ENCODE assay signal across 1 cellular context in genomic region chr1:15848929-15849774, GRCh38.
TF ChIP-seq lines count a peak whose summit lies in the region.

No MANE protein-coding gene starts in this region.

TF ChIP-seq in HepG2, 621 proteins besides CTCF, POLR2A, EP300 and RAD21 (continued from another document and continues in another):
- TF ChIP-seq PRDM4 (CRISPR knock-in tag; IDR thresholded peaks at IDR 0.05; ENCODE audit: borderline replicate concordance) (no peak), MAX (IDR thresholded peaks at IDR 0.05) (peak; percentile 58; the same call in 1 of the 2 replicates), ZNF83 (CRISPR knock-in tag; IDR thresholded peaks at IDR 0.05; ENCODE audit: borderline replicate concordance) (no peak), ZNF468 (CRISPR knock-in tag; IDR thresholded peaks at IDR 0.05) (no peak), NR2F6 (IDR thresholded peaks at IDR 0.05) (peak; percentile 27; the same call in 1 of the 2 replicates), NR2F6 (CRISPR knock-in tag; IDR thresholded peaks at IDR 0.05) (0 out of 2 replicates have a peak, but pooled peaks have one; percentile 39), ZFP1 (CRISPR knock-in tag; IDR thresholded peaks at IDR 0.05) (no peak), ZNF567 (CRISPR knock-in tag; IDR thresholded peaks at IDR 0.05; ENCODE audit: borderline replicate concordance) (no peak), SPEN (CRISPR knock-in tag; IDR thresholded peaks at IDR 0.05; ENCODE audit: low read depth) (peak; percentile 98; the same call in 1 of the 2 replicates), ZNF850 (CRISPR knock-in tag; conservative IDR thresholded peaks at IDR 0.05) (no peak), ZNF639 (CRISPR knock-in tag; conservative IDR thresholded peaks at IDR 0.05) (0 out of 2 replicates have a peak, but pooled peaks have one; percentile 21), CERS6 (CRISPR knock-in tag; IDR thresholded peaks at IDR 0.05) (no peak), PHF8 (CRISPR knock-in tag; IDR thresholded peaks at IDR 0.05) (peak; percentile 9), ZNF709 (CRISPR knock-in tag; IDR thresholded peaks at IDR 0.05) (peak; percentile 14; the same call in 1 of the 2 replicates), ATF7-NPFF (CRISPR knock-in tag; IDR thresholded peaks at IDR 0.05; ENCODE audit: low read depth) (no peak), ATRX (CRISPR knock-in tag; IDR thresholded peaks at IDR 0.05; ENCODE audit: borderline replicate concordance) (no peak), ZNF543 (CRISPR knock-in tag; IDR thresholded peaks at IDR 0.05) (no peak), PRPF4 (IDR thresholded peaks at IDR 0.05; ENCODE audit: low read depth, low read length, poor library complexity, severe bottlenecking) (no peak), ZNF761 (CRISPR knock-in tag; conservative IDR thresholded peaks at IDR 0.05) (0 out of 2 replicates have a peak, but pooled peaks have one; percentile 40), ZNF33A (CRISPR knock-in tag; IDR thresholded peaks at IDR 0.05; ENCODE audit: borderline replicate concordance) (no peak), TRAFD1 (CRISPR knock-in tag; IDR thresholded peaks at IDR 0.05; ENCODE audit: borderline replicate concordance) (no peak; the same call in 1 of the 2 replicates), GMEB1 (CRISPR knock-in tag; IDR thresholded peaks at IDR 0.05; ENCODE audit: borderline replicate concordance) (peak; percentile 42; the same call in 1 of the 2 replicates), HNRNPK (IDR thresholded peaks at IDR 0.05; ENCODE audit: low read depth, low read length, poor library complexity, severe bottlenecking) (no peak), GTF3A (CRISPR knock-in tag; conservative IDR thresholded peaks at IDR 0.05) (no peak), ZMYM4 (CRISPR knock-in tag; IDR thresholded peaks at IDR 0.05) (peak; percentile 58; the same call in 1 of the 2 replicates), ZNF710 (CRISPR knock-in tag; IDR thresholded peaks at IDR 0.05; ENCODE audit: borderline replicate concordance) (0 out of 2 replicates have a peak, but pooled peaks have one; percentile 51), ZNF572 (CRISPR knock-in tag; IDR thresholded peaks at IDR 0.05) (no peak), MEIS2 (CRISPR knock-in tag; IDR thresholded peaks at IDR 0.05) (peak; percentile 78; the same call in 1 of the 2 replicates), YEATS4 (CRISPR knock-in tag; IDR thresholded peaks at IDR 0.05; ENCODE audit: borderline replicate concordance) (peak; percentile 64; the same call in 1 of the 2 replicates), NFE2 (CRISPR knock-in tag; IDR thresholded peaks at IDR 0.05) (no peak), ZSCAN29 (CRISPR knock-in tag; conservative IDR thresholded peaks at IDR 0.05) (no peak)
- TF ChIP-seq, protein P1, sequence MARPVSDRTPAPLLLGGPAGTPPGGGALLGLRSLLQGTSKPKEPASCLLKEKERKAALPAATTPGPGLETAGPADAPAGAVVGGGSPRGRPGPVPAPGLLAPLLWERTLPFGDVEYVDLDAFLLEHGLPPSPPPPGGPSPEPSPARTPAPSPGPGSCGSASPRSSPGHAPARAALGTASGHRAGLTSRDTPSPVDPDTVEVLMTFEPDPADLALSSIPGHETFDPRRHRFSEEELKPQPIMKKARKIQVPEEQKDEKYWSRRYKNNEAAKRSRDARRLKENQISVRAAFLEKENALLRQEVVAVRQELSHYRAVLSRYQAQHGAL (CRISPR knock-in tag; IDR thresholded peaks at IDR 0.05; ENCODE audit: not compliant biosample characterization) = no peak
- TF ChIP-seq, protein P2, sequence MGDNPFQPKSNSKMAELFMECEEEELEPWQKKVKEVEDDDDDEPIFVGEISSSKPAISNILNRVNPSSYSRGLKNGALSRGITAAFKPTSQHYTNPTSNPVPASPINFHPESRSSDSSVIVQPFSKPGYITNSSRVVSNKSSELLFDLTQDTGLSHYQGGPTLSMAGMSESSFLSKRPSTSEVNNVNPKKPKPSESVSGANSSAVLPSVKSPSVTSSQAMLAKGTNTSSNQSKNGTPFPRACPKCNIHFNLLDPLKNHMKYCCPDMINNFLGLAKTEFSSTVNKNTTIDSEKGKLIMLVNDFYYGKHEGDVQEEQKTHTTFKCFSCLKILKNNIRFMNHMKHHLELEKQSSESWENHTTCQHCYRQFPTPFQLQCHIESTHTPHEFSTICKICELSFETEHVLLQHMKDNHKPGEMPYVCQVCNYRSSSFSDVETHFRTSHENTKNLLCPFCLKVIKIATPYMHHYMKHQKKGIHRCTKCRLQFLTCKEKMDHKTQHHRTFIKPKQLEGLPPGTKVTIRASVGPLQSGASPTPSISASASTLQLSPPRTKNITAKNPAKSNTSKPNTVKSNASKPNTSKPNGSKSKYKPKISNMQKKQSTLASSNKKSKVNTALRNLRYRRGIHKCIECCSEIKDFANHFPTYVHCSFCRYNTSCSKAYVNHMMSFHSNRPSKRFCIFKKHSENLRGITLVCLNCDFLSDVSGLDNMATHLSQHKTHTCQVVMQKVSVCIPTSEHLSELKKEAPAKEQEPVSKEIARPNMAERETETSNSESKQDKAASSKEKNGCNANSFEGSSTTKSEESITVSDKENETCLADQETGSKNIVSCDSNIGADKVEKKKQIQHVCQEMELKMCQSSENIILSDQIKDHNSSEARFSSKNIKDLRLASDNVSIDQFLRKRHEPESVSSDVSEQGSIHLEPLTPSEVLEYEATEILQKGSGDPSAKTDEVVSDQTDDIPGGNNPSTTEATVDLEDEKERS (CRISPR knock-in tag; IDR thresholded peaks at IDR 0.05) = no peak
- TF ChIP-seq, protein P3, sequence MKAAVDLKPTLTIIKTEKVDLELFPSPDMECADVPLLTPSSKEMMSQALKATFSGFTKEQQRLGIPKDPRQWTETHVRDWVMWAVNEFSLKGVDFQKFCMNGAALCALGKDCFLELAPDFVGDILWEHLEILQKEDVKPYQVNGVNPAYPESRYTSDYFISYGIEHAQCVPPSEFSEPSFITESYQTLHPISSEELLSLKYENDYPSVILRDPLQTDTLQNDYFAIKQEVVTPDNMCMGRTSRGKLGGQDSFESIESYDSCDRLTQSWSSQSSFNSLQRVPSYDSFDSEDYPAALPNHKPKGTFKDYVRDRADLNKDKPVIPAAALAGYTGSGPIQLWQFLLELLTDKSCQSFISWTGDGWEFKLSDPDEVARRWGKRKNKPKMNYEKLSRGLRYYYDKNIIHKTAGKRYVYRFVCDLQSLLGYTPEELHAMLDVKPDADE (CRISPR knock-in tag; IDR thresholded peaks at IDR 0.05) = no peak
- TF ChIP-seq, protein P4, sequence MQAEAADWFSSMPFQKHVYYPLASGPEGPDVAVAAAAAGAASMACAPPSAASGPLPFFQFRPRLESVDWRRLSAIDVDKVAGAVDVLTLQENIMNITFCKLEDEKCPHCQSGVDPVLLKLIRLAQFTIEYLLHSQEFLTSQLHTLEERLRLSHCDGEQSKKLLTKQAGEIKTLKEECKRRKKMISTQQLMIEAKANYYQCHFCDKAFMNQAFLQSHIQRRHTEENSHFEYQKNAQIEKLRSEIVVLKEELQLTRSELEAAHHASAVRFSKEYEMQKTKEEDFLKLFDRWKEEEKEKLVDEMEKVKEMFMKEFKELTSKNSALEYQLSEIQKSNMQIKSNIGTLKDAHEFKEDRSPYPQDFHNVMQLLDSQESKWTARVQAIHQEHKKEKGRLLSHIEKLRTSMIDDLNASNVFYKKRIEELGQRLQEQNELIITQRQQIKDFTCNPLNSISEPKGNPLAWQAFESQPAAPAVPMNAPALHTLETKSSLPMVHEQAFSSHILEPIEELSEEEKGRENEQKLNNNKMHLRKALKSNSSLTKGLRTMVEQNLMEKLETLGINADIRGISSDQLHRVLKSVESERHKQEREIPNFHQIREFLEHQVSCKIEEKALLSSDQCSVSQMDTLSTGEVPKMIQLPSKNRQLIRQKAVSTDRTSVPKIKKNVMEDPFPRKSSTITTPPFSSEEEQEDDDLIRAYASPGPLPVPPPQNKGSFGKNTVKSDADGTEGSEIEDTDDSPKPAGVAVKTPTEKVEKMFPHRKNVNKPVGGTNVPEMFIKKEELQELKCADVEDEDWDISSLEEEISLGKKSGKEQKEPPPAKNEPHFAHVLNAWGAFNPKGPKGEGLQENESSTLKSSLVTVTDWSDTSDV (CRISPR knock-in tag; IDR thresholded peaks at IDR 0.05) = no peak
- TF ChIP-seq, protein P5, sequence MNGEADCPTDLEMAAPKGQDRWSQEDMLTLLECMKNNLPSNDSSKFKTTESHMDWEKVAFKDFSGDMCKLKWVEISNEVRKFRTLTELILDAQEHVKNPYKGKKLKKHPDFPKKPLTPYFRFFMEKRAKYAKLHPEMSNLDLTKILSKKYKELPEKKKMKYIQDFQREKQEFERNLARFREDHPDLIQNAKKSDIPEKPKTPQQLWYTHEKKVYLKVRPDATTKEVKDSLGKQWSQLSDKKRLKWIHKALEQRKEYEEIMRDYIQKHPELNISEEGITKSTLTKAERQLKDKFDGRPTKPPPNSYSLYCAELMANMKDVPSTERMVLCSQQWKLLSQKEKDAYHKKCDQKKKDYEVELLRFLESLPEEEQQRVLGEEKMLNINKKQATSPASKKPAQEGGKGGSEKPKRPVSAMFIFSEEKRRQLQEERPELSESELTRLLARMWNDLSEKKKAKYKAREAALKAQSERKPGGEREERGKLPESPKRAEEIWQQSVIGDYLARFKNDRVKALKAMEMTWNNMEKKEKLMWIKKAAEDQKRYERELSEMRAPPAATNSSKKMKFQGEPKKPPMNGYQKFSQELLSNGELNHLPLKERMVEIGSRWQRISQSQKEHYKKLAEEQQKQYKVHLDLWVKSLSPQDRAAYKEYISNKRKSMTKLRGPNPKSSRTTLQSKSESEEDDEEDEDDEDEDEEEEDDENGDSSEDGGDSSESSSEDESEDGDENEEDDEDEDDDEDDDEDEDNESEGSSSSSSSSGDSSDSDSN (CRISPR knock-in tag; IDR thresholded peaks at IDR 0.05) = peak; percentile 27
